In genomic region chr11:26753738-26754504, GRCh38 we compare ENCODE assay signal across 8 cellular contexts. TPM values are rescaled to one million over a fixed set of nuclear protein-coding genes. Genes with fewer than 3 reads are reported as not detected.
DNase-seq lines count a peak whose midpoint lies in the region; ATAC-seq, FAIRE-seq and TF ChIP-seq lines count a peak whose summit lies in the region.

No MANE protein-coding gene starts in this region.

- no peak overlapping the region for H3K4me2 ChIP-seq in K562 (ENCODE audit: insufficient read depth, low read length)

- no peaks in the 10 kb centered on the region for H3K27me3 Mint-ChIP-seq in activated CD4-positive, alpha-beta T cell treated with anti-CD3 and anti-CD28 coated beads, Interleukin-2, amount 10 ng/mL, durations not matched to agents 7 days and 5 days

- in situ Hi-C loops in K562 (cut with MboI): loop anchor here (25.0 kb wide), 1 partner anchor 733 kb away; no protein-coding TSS in a partner anchor

- no peak overlapping the region for H3K27ac Mint-ChIP-seq in activated CD4-positive, alpha-beta T cell treated with anti-CD3 and anti-CD28 coated beads, Interleukin-2, amount 10 ng/mL, durations not matched to agents 7 days and 5 days

- no TSS peak for BruUV-seq in K562 (replicated peaks; lab: Mats Ljungman, UMichigan)

- H3K27ac ChIP-seq in K562 (ENCODE audit: extremely low read depth, low read depth, low read length) (no peak overlapping the region), tibial artery (no peak overlapping the region)

- no peak overlapping the region for H3K4me3 Mint-ChIP-seq in activated CD4-positive, alpha-beta T cell treated with anti-CD3 and anti-CD28 coated beads, Interleukin-2, amount 10 ng/mL, durations not matched to agents 7 days and 5 days

- CTCF ChIA-PET in activated CD4-positive, alpha-beta T cell treated with anti-CD3 and anti-CD28 coated beads, Interleukin-2, amount 10 ng/mL, durations not matched to agents 7 days and 5 days (lab: Charles Lee): interaction anchor here (0.7 kb wide), 1 partner anchor 1346 kb away, joined by 3 read pairs; no protein-coding TSS in a partner anchor
- CTCF ChIA-PET in K562 (lab: Yijun Ruan, JAX; ENCODE audit: low intra/inter-chr PET ratio): interaction anchor here (1.0 to 1.6 kb wide), 2 partner anchors 405 to 732 kb away, joined by 3 to 10 read pairs; no protein-coding TSS in a partner anchor

- WGBS in K562 (ENCODE audit: insufficient coverage, low coverage, missing lambda C conversion rate): under 1% methylated on average over 8 of the region's 8 CpGs

- H3K36me3 Mint-ChIP-seq in activated CD4-positive, alpha-beta T cell treated with anti-CD3 and anti-CD28 coated beads, Interleukin-2, amount 10 ng/mL, durations not matched to agents 7 days and 5 days (ENCODE audit: low read depth): no peaks in the 10 kb centered on the region

- H3K79me2 ChIP-seq in K562 (ENCODE audit: control insufficient read depth, insufficient read depth, low read length): no peaks in the 10 kb centered on the region

- TF ChIP-seq CTCF in K562 (IDR thresholded peaks at IDR 0.05 in 2 of 3, conservative IDR thresholded peaks at IDR 0.05 in 1 of 3; ENCODE audit: insufficient read depth in 2 of 3, low read depth in 1 of 3, low read length in 3 of 3): peak in 2 of 3 experiments; percentile 16 to 29; a peak in 2 of 6 replicates
- TF ChIP-seq CTCF in tibial artery (IDR thresholded peaks at IDR 0.05): peak; percentile 74 to 89

- TF ChIP-seq POLR2A in K562 (conservative IDR thresholded peaks at IDR 0.05): no peak

- peak; percentile 8 for DNase-seq in activated CD4-positive, alpha-beta T cell treated with anti-CD3 and anti-CD28 coated beads for 48 hours
- DNase-seq in activated CD4-positive, alpha-beta T cell treated with anti-CD3 and anti-CD28 coated beads, Interleukin-2, amount 10 ng/mL, durations not matched to agents 7 days and 5 days: no peak
- peak; percentile 75 for DNase-seq in NCI-H2227 treated with DMSO at 0.1 percent for 48 hours (lab: John Stamatoyannopoulos, UW)
- DNase-seq in K562 (ENCODE audit: extremely low read depth in 1 of 4, low spot score in 3 of 4): peak in 3 of 4 experiments; percentile 7 to 13 (median 8)
- peak; percentile 55 to 67 for DNase-seq in tibial artery

- intact Hi-C loops in K562 (cut with micrococcal nuclease) (loop anchor here (5.0 to 10.0 kb wide), 2 partner anchors 411 to 733 kb away; no protein-coding TSS in a partner anchor), tibial artery (cut with DNase I; ENCODE audit: low total_unique reads) (loop anchor here (5.0 kb wide), 1 partner anchor 403 kb away; no protein-coding TSS in a partner anchor)

- TF ChIP-seq EP300 in K562 (IDR thresholded peaks at IDR 0.05; ENCODE audit: low read length): no peak

- H3K9me3 Mint-ChIP-seq in activated CD4-positive, alpha-beta T cell treated with anti-CD3 and anti-CD28 coated beads, Interleukin-2, amount 10 ng/mL, durations not matched to agents 7 days and 5 days: peaks cover 3% of the 10 kb centered on the region

- peak; percentile 66 to 67 for TF ChIP-seq RAD21 in K562 (CRISPR knock-in tag; conservative IDR thresholded peaks at IDR 0.05 in 1 of 2, IDR thresholded peaks at IDR 0.05 in 1 of 2)

- H3K4me1 ChIP-seq in K562 (replicated peaks in 1 of 2; ENCODE audit: control insufficient read depth in 2 of 2, insufficient read depth in 2 of 2, low read length in 2 of 2): no peaks in the 10 kb centered on the region
- H3K4me1 ChIP-seq in tibial artery: peaks cover 0 to 25% (median 0%) of the 10 kb centered on the region in 4 donors

- ATAC-seq in HG03095 (IDR thresholded peaks at IDR 0.05; ENCODE audit: unreplicated experiment): peak; percentile 60
- no peak for ATAC-seq in K562
- no peak for ATAC-seq in GM21825 (IDR thresholded peaks at IDR 0.05; ENCODE audit: unreplicated experiment)

- no peaks in the 10 kb centered on the region for H3K36me3 ChIP-seq in K562 (ENCODE audit: control insufficient read depth, insufficient read depth, low read length)
- H3K36me3 ChIP-seq in tibial artery: no peaks in the 10 kb centered on the region

- H3K4me1 Mint-ChIP-seq in activated CD4-positive, alpha-beta T cell treated with anti-CD3 and anti-CD28 coated beads, Interleukin-2, amount 10 ng/mL, durations not matched to agents 7 days and 5 days: no peaks in the 10 kb centered on the region

- H3K9me3 ChIP-seq in K562 (replicated peaks; ENCODE audit: control insufficient read depth, insufficient read depth, low read depth, low read length) (0 out of 2 replicates have a peak, but pooled peaks cover 2% of the 10 kb centered on the region), tibial artery (no peaks in the 10 kb centered on the region)

- H3K27me3 ChIP-seq in K562 (ENCODE audit: control insufficient read depth in 2 of 2, insufficient read depth in 2 of 2, low read length in 2 of 2) (no peaks in the 10 kb centered on the region), tibial artery (no peaks in the 10 kb centered on the region)

- POLR2A ChIA-PET in activated CD4-positive, alpha-beta T cell treated with anti-CD3 and anti-CD28 coated beads, Interleukin-2, amount 10 ng/mL, durations not matched to agents 7 days and 5 days (lab: Charles Lee): no interaction called here
- POLR2A ChIA-PET in K562 (lab: Yijun Ruan, JAX): no interaction called here

- no peak overlapping the region for H2AFZ ChIP-seq in K562 (ENCODE audit: low read depth, low read length)

- no peaks in the 10 kb centered on the region for H3K9me1 ChIP-seq in K562 (ENCODE audit: control insufficient read depth, insufficient read depth, low read length)

- H3K4me3 ChIP-seq in K562: no peak overlapping the region
- no peak overlapping the region for H3K4me3 ChIP-seq in tibial artery

- H3K9ac ChIP-seq in K562 (ENCODE audit: insufficient read depth in 1 of 2, low read depth in 2 of 2, low read length in 2 of 2): no peak overlapping the region

- FAIRE-seq in K562 (lab: Jason Lieb, UNC): peak; percentile 26
- peak; percentile 93 for FAIRE-seq in islet of Langerhans (lab: Jason Lieb, UNC)

- no peaks in the 10 kb centered on the region for H4K20me1 ChIP-seq in K562 (replicated peaks; ENCODE audit: control insufficient read depth, insufficient read depth, low read length)

TF ChIP-seq in K562, 482 proteins besides CTCF, POLR2A, EP300 and RAD21:
- no peak for TF ChIP-seq ETV6 (IDR thresholded peaks at IDR 0.05; ENCODE audit: borderline replicate concordance in 1 of 2, low read depth in 2 of 2, low read length in 1 of 2)
- TF ChIP-seq ETV6 (CRISPR knock-in tag; IDR thresholded peaks at IDR 0.05; ENCODE audit: borderline replicate concordance): no peak
- TF ChIP-seq, protein P1, sequence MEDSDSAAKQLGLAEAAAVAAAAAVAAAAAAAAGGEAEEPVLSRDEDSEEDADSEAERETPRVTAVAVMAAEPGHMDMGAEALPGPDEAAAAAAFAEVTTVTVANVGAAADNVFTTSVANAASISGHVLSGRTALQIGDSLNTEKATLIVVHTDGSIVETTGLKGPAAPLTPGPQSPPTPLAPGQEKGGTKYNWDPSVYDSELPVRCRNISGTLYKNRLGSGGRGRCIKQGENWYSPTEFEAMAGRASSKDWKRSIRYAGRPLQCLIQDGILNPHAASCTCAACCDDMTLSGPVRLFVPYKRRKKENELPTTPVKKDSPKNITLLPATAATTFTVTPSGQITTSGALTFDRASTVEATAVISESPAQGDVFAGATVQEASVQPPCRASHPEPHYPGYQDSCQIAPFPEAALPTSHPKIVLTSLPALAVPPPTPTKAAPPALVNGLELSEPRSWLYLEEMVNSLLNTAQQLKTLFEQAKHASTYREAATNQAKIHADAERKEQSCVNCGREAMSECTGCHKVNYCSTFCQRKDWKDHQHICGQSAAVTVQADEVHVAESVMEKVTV (CRISPR knock-in tag; IDR thresholded peaks at IDR 0.05): 0 out of 2 replicates have a peak, but pooled peaks have one; percentile 15
- TF ChIP-seq ZNF77 (CRISPR knock-in tag; IDR thresholded peaks at IDR 0.05): no peak
- no peak for TF ChIP-seq CEBPG (CRISPR knock-in tag; IDR thresholded peaks at IDR 0.05)
- TF ChIP-seq CEBPG (tag; conservative IDR thresholded peaks at IDR 0.05 in 1 of 2, IDR thresholded peaks at IDR 0.05 in 1 of 2): peak in 1 of 2 experiments; percentile 37; a peak in 1 of 4 replicates
- TF ChIP-seq SMC3 (conservative IDR thresholded peaks at IDR 0.05; ENCODE audit: insufficient read depth, low read depth, low read length): 0 out of 2 replicates have a peak, but pooled peaks have one; percentile 19
TF ChIP-seq in K562: peak in this region for 3.

RNA-seq across cellular contexts. Expression of gene SLC5A12, which starts 32.1 kb away (rescaled TPM):
- total RNA-seq in activated CD4-positive, alpha-beta T cell treated with anti-CD3 and anti-CD28 coated beads, Interleukin-2, amount 10 ng/mL, durations not matched to agents 7 days and 5 days: not detected
- total RNA-seq in K562 (2011; cell fraction: chromatin; rRNA removed; ENCODE audit: low replicate concordance): not detected in 2 replicates
- not detected in 2 replicates for total RNA-seq in K562 (2011; cell fraction: nucleolus; rRNA removed)
- 0.31 TPM in 1 of 2 replicates, not detected in the other for total RNA-seq in K562 (2011; cell fraction: nucleoplasm; rRNA removed)
- total RNA-seq in K562 (2014; rRNA removed): not detected in 2 replicates
- not detected in 2 replicates for total RNA-seq in K562 (2014; rRNA removed; fragmentation: Illumina TruSeq; extraction: Trizol)
- total RNA-seq in K562 (2015; rRNA removed; fragmentation: Illumina TruSeq; extraction: Trizol): 0.04 TPM in 2 replicates
- total RNA-seq in K562 (2021): 0.16 TPM in 1 of 2 replicates, not detected in the other
- polyA plus RNA-seq in K562 (2011; rRNA removed): 0.03 and 0.08 TPM in 2 replicates
- 0.01 TPM in 1 of 2 replicates, not detected in the other for polyA plus RNA-seq in K562 (2011; cell fraction: cytosol; rRNA removed)
- polyA plus RNA-seq in K562 (2011; cell fraction: nucleus; rRNA removed): 0.04 and 0.17 TPM in 2 replicates
- 0.12 and 0.21 TPM in 2 replicates for polyA plus RNA-seq in K562 (2012)
- polyA plus RNA-seq in K562 (2014; fragmentation: Illumina TruSeq; extraction: Trizol): 0.07 TPM in 1 of 2 replicates, not detected in the other
- polyA plus RNA-seq in K562 (2014; fragmentation: Nextera tagmentation; extraction: Ambion mirVana): under 1 TPM in 1 of 2 experiments, not detected in 1; 0.03 TPM
- not detected in 2 replicates for polyA plus RNA-seq in K562 (2014; rRNA removed)
- polyA minus RNA-seq in K562 (2011; rRNA and poly(A)+ RNA removed): 0.15 TPM in 1 of 2 replicates, not detected in the other
- not detected in 2 replicates for polyA minus RNA-seq in K562 (2011; cell fraction: cytosol; rRNA and poly(A)+ RNA removed)
- polyA minus RNA-seq in K562 (2011; cell fraction: nucleus; rRNA and poly(A)+ RNA removed): not detected in 2 replicates
